In the genomic region with DNA sequence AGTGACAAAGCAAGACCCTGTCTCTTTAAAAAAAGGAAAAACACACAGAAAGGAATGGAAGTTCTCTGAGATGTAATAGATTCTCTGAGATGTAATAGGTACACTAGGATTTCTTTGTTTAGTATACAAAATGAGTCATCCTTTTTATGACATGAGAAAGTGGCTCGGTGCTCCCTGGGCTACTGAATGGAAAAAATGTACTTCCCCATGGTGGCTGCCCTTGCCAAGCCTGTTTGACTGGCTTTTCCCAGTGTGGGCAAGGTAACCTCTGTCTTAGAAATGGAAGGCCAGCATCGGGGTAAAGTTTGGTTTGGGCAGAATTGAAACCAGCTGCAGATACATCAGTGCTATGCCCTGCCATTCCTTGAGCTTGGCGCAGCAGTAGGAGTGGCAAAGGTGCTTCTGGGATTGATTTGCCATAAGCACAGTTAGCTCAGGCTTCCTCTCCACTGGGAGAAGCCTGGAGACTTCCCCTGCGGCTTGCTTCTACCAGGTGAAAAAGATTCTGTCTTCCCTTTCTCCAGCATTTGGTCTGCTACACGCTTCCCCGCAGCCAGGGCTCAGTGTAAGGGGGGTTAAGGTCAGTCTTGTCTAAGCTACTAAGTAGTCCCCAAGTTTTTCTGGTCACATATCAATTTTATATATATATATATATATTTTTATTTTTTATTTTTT, we compare ENCODE assay signal across 13 cellular contexts. TPM values are rescaled to one million over a fixed set of nuclear protein-coding genes. Genes with fewer than 3 reads are reported as not detected.
DNase-seq lines count a peak whose midpoint lies in the region; ATAC-seq, FAIRE-seq and TF ChIP-seq lines count a peak whose summit lies in the region.
"Had no signal": no experiment of that assay in that cellular context is flagged by ENCODE, and none has a peak within 500 bp of the region (broad histone marks: within the 10 kb centered on the region; RNA-seq: fewer than 3 reads in every experiment).

No MANE protein-coding gene starts in this region.

- no peaks in the 10 kb centered on the region for H3K4me1 Mint-ChIP-seq in activated CD8-positive, alpha-beta T cell treated with anti-CD3 and anti-CD28 coated beads, Interleukin-2, amount 10 ng/mL, durations not matched to agents 7 days and 5 days (ENCODE audit: low read depth)
- H3K4me1 Mint-ChIP-seq: activated naive CD8-positive, alpha-beta T cell treated with anti-CD3 and anti-CD28 coated beads, Interleukin-2, amount 50 U/mL, for 24 hours had no signal

- H3K79me2 ChIP-seq in endothelial cell of umbilical vein (ENCODE audit: control insufficient read depth, insufficient read depth, low read length), result peaks cover 11% of the 10 kb centered on the region

- no peak overlapping the region for H3K4me2 ChIP-seq in endothelial cell of umbilical vein (ENCODE audit: insufficient read depth, low read length)

- H3K4me1 ChIP-seq in endothelial cell of umbilical vein (ENCODE audit: control insufficient read depth, extremely low read depth, insufficient read depth, low read length) (no peaks in the 10 kb centered on the region), prostate gland (replicated peaks) (peaks cover 7% of the 10 kb centered on the region), gastroesophageal sphincter (no peaks in the 10 kb centered on the region)

- dilution Hi-C loops in endothelial cell of umbilical vein (cut with MboI; ENCODE audit: extremely low pct_ligation_motif_present, low sequenced_read_pairs), result no loop called here

- peak; percentile 72 for FAIRE-seq in endothelial cell of umbilical vein (lab: Jason Lieb, UNC)

- DNase-seq in DMS79 (lab: John Stamatoyannopoulos, UW), result peak; percentile 61
- DNase-seq in NCI-H2196 treated with DMSO at 0.1 percent for 48 hours (lab: John Stamatoyannopoulos, UW; ENCODE audit: unreplicated experiment), result peak; percentile 58
- peak; percentile 40 for DNase-seq in endothelial cell of umbilical vein (ENCODE audit: low read depth, low spot score)
- DNase-seq in prostate gland (ENCODE audit: low spot score), result peak; percentile 88
- no peak for DNase-seq in Right ventricle myocardium inferior (ENCODE audit: missing footprints)
- no peak for DNase-seq in activated CD8-positive, alpha-beta T cell treated with anti-CD3 and anti-CD28 coated beads, Interleukin-2, amount 10 ng/mL, durations not matched to agents 7 days and 5 days
- DNase-seq in GM10248 (ENCODE audit: extremely low spot score), result no peak
- DNase-seq: activated CD4-positive, alpha-beta T cell treated with anti-CD3 and anti-CD28 coated beads, Interleukin-2, amount 50 U/mL, for 4 hours; activated naive CD8-positive, alpha-beta T cell treated with anti-CD3 and anti-CD28 coated beads, Interleukin-2, amount 50 U/mL, for 24 hours; H7; NCI-H187 treated with DMSO at 0.1 percent for 48 hours; right lobe of liver had no signal

- WGBS in prostate gland, result 54% methylated on average over 6 of the region's 6 CpGs
- 73 to 87% methylated on average over 3 to 6 of the region's 6 CpGs for WGBS in gastroesophageal sphincter (ENCODE audit: low coverage in 1 of 2), 2 donors

- H2AFZ ChIP-seq in endothelial cell of umbilical vein (ENCODE audit: low read depth, low read length), result no peak overlapping the region

- H3K9me3 ChIP-seq in endothelial cell of umbilical vein (replicated peaks; ENCODE audit: control insufficient read depth, insufficient read depth, low read length) (no peaks in the 10 kb centered on the region), prostate gland (no peaks in the 10 kb centered on the region), gastroesophageal sphincter (no peaks in the 10 kb centered on the region)
- H3K9me3 ChIP-seq: right lobe of liver had no signal

- POLR2A ChIA-PET in endothelial cell of umbilical vein (lab: Charles Lee), result no interaction called here
- POLR2A ChIA-PET in activated CD8-positive, alpha-beta T cell treated with anti-CD3 and anti-CD28 coated beads, Interleukin-2, amount 10 ng/mL, durations not matched to agents 7 days and 5 days (lab: Charles Lee), result interaction anchor here (0.5 kb wide), 1 partner anchor 1511 kb away, joined by 4 read pairs; no protein-coding TSS in a partner anchor
- POLR2A ChIA-PET in GM10248 (lab: Yijun Ruan, JAX), result no interaction called here

- no peak for TF ChIP-seq CTCF in endothelial cell of umbilical vein (IDR thresholded peaks at IDR 0.05; ENCODE audit: extremely low read depth in 1 of 2, insufficient read depth in 1 of 2, low read depth in 1 of 2, low read length in 2 of 2)
- no peak for TF ChIP-seq CTCF in prostate gland (IDR thresholded peaks at IDR 0.05)
- TF ChIP-seq CTCF in GM10248 (IDR thresholded peaks at IDR 0.05; ENCODE audit: control extremely low read depth, extremely low read depth, low read depth, missing control alignments), result no peak
- TF ChIP-seq CTCF in gastroesophageal sphincter (IDR thresholded peaks at IDR 0.05), result no peak

- H3K4me3 Mint-ChIP-seq in activated CD8-positive, alpha-beta T cell treated with anti-CD3 and anti-CD28 coated beads, Interleukin-2, amount 10 ng/mL, durations not matched to agents 7 days and 5 days, result no peak overlapping the region
- H3K4me3 Mint-ChIP-seq: activated naive CD8-positive, alpha-beta T cell treated with anti-CD3 and anti-CD28 coated beads, Interleukin-2, amount 50 U/mL, for 24 hours had no signal

- H3K27ac Mint-ChIP-seq in activated CD8-positive, alpha-beta T cell treated with anti-CD3 and anti-CD28 coated beads, Interleukin-2, amount 10 ng/mL, durations not matched to agents 7 days and 5 days, result no peak overlapping the region
- H3K27ac Mint-ChIP-seq: activated naive CD8-positive, alpha-beta T cell treated with anti-CD3 and anti-CD28 coated beads, Interleukin-2, amount 50 U/mL, for 24 hours had no signal

- ATAC-seq in Right ventricle myocardium inferior (no peak), gastroesophageal sphincter (no peak)
- no peak for ATAC-seq in activated CD8-positive, alpha-beta T cell treated with anti-CD3 and anti-CD28 coated beads, Interleukin-2, amount 10 ng/mL, durations not matched to agents 7 days and 5 days
- ATAC-seq: activated naive CD8-positive, alpha-beta T cell treated with anti-CD3 and anti-CD28 coated beads, Interleukin-2, amount 50 U/mL, for 24 hours had no signal

- TF ChIP-seq EP300 in gastroesophageal sphincter (IDR thresholded peaks at IDR 0.05), result no peak

- TF ChIP-seq POLR2A in endothelial cell of umbilical vein (IDR thresholded peaks at IDR 0.05; ENCODE audit: low read depth, low read length) (no peak), prostate gland (IDR thresholded peaks at IDR 0.05) (no peak), gastroesophageal sphincter (IDR thresholded peaks at IDR 0.05) (no peak)

- H3K27ac ChIP-seq in endothelial cell of umbilical vein (ENCODE audit: insufficient read depth, low read depth, low read length), result no peak overlapping the region
- peak overlapping the region; percentile 66 to 79 for H3K27ac ChIP-seq in prostate gland
- no peak overlapping the region for H3K27ac ChIP-seq in gastroesophageal sphincter
- H3K27ac ChIP-seq: right lobe of liver had no signal

- H3K36me3 ChIP-seq in endothelial cell of umbilical vein (ENCODE audit: control insufficient read depth in 2 of 2, extremely low read depth in 1 of 2, insufficient read depth in 2 of 2, low read length in 2 of 2), result peaks cover 2 to 25% of the 10 kb centered on the region in 2 experiments
- no peaks in the 10 kb centered on the region for H3K36me3 ChIP-seq in prostate gland
- H3K36me3 ChIP-seq in gastroesophageal sphincter, result peaks cover 4 to 100% of the 10 kb centered on the region in 2 donors

- no peaks in the 10 kb centered on the region for H3K9me1 ChIP-seq in endothelial cell of umbilical vein (replicated peaks; ENCODE audit: control insufficient read depth, extremely low read depth, insufficient read depth, low read length)

- peaks cover 13% of the 10 kb centered on the region for H3K36me3 Mint-ChIP-seq in activated CD8-positive, alpha-beta T cell treated with anti-CD3 and anti-CD28 coated beads, Interleukin-2, amount 10 ng/mL, durations not matched to agents 7 days and 5 days (ENCODE audit: low read depth)

- no TSS peak for BruUV-seq in endothelial cell of umbilical vein (replicated peaks; lab: Mats Ljungman, UMichigan)

- no peaks in the 10 kb centered on the region for H3K9me3 Mint-ChIP-seq in activated CD8-positive, alpha-beta T cell treated with anti-CD3 and anti-CD28 coated beads, Interleukin-2, amount 10 ng/mL, durations not matched to agents 7 days and 5 days (ENCODE audit: insufficient read depth)
- H3K9me3 Mint-ChIP-seq: activated naive CD8-positive, alpha-beta T cell treated with anti-CD3 and anti-CD28 coated beads, Interleukin-2, amount 50 U/mL, for 24 hours had no signal

- H3K4me3 ChIP-seq in endothelial cell of umbilical vein (replicated peaks in 1 of 3; ENCODE audit: insufficient read depth in 1 of 3, low read depth in 1 of 3, low read length in 3 of 3) (no peak overlapping the region), prostate gland (no peak overlapping the region), gastroesophageal sphincter (no peak overlapping the region)
- H3K4me3 ChIP-seq: right lobe of liver had no signal

- H3K27me3 ChIP-seq in endothelial cell of umbilical vein (ENCODE audit: control insufficient read depth in 2 of 2, insufficient read depth in 2 of 2, low read length in 2 of 2) (no peaks in the 10 kb centered on the region), prostate gland (replicated peaks; ENCODE audit: insufficient read depth) (no peaks in the 10 kb centered on the region), gastroesophageal sphincter (no peaks in the 10 kb centered on the region)
- H3K27me3 ChIP-seq: right lobe of liver had no signal

- no peak overlapping the region for H3K9ac ChIP-seq in endothelial cell of umbilical vein (replicated peaks; ENCODE audit: extremely low read depth, insufficient read depth, low read length)

- CTCF ChIA-PET in endothelial cell of umbilical vein (lab: Charles Lee) (interaction anchor here (0.8 to 1.5 kb wide), 2 partner anchors 17 to 288 kb away, joined by 3 to 4 read pairs; no protein-coding TSS in a partner anchor), GM10248 (lab: Yijun Ruan, JAX) (interaction anchor here (1.0 to 3.1 kb wide), 5 partner anchors 9 to 289 kb away, joined by 3 to 20 read pairs (median 3); no protein-coding TSS in a partner anchor)
- CTCF ChIA-PET in activated CD8-positive, alpha-beta T cell treated with anti-CD3 and anti-CD28 coated beads, Interleukin-2, amount 10 ng/mL, durations not matched to agents 7 days and 5 days (lab: Charles Lee), result no interaction called here

- no peaks in the 10 kb centered on the region for H4K20me1 ChIP-seq in endothelial cell of umbilical vein (replicated peaks; ENCODE audit: control insufficient read depth, extremely low read depth, insufficient read depth, low read length)

- intact Hi-C loops in endothelial cell of umbilical vein (cut with micrococcal nuclease), result no loop called here
- intact Hi-C loops in prostate gland (cut with DNase I), result no loop called here
- intact Hi-C loops in Right ventricle myocardium inferior (cut with DNase I), result no loop called here

- H3K27me3 Mint-ChIP-seq in activated CD8-positive, alpha-beta T cell treated with anti-CD3 and anti-CD28 coated beads, Interleukin-2, amount 10 ng/mL, durations not matched to agents 7 days and 5 days (ENCODE audit: low read depth), result no peaks in the 10 kb centered on the region
- H3K27me3 Mint-ChIP-seq: activated naive CD8-positive, alpha-beta T cell treated with anti-CD3 and anti-CD28 coated beads, Interleukin-2, amount 50 U/mL, for 24 hours had no signal

RNA-seq across cellular contexts. Expression of a gene that starts 24.5 kb away (rescaled TPM):
- 26.1 and 32.6 TPM in 2 replicates for total RNA-seq in endothelial cell of umbilical vein
- polyA plus RNA-seq in endothelial cell of umbilical vein, result 8.6 and 12.7 TPM in 2 replicates
- polyA plus RNA-seq in endothelial cell of umbilical vein (2011; cell fraction: cytosol; rRNA removed), result 10.6 and 11.0 TPM in 2 replicates
- 35.7 and 68.9 TPM in 2 replicates for polyA plus RNA-seq in endothelial cell of umbilical vein (2011; cell fraction: nucleus; rRNA removed)
- 18.8 and 24.0 TPM in 2 replicates for polyA plus RNA-seq in endothelial cell of umbilical vein (2012)
- polyA minus RNA-seq in endothelial cell of umbilical vein, result 60.9 and 66.9 TPM in 2 replicates
- polyA minus RNA-seq in endothelial cell of umbilical vein (2011; cell fraction: cytosol; rRNA and poly(A)+ RNA removed), result 29.8 TPM
- polyA minus RNA-seq in endothelial cell of umbilical vein (2011; cell fraction: nucleus; rRNA and poly(A)+ RNA removed), result 47.1 and 51.0 TPM in 2 replicates
- total RNA-seq in prostate gland, result 10 to 100 TPM; 36.3 to 51.6 TPM
- 39.1 TPM for total RNA-seq in Right ventricle myocardium inferior
- 10 to 100 TPM; 19.1 to 20.1 TPM for total RNA-seq in activated CD8-positive, alpha-beta T cell treated with anti-CD3 and anti-CD28 coated beads, Interleukin-2, amount 10 ng/mL, durations not matched to agents 7 days and 5 days
- total RNA-seq in gastroesophageal sphincter, result 100 to 1,000 TPM in 1 of 4 donors, 10 to 100 TPM in 3; 42.6 to 101 (median 51.3) TPM

Comparison
In these comparisons a context has a peak if more than half of its experiments do, and no peak if none do; other contexts are left out.
1. DNase-seq: peak in DMS79 (single experiment), NCI-H2196 treated with DMSO at 0.1 percent for 48 hours (single experiment), endothelial cell of umbilical vein (single experiment) and prostate gland (single experiment); none in Right ventricle myocardium inferior (single experiment), activated CD8-positive, alpha-beta T cell treated with anti-CD3 and anti-CD28 coated beads, Interleukin-2, amount 10 ng/mL, durations not matched to agents 7 days and 5 days (single experiment) and GM10248 (single experiment).
2. H3K27ac ChIP-seq: peak in prostate gland (2 of 2); none in endothelial cell of umbilical vein (single experiment) and gastroesophageal sphincter (0 of 4).